ENCODE assay signal across 25 cellular contexts in the genomic region with DNA sequence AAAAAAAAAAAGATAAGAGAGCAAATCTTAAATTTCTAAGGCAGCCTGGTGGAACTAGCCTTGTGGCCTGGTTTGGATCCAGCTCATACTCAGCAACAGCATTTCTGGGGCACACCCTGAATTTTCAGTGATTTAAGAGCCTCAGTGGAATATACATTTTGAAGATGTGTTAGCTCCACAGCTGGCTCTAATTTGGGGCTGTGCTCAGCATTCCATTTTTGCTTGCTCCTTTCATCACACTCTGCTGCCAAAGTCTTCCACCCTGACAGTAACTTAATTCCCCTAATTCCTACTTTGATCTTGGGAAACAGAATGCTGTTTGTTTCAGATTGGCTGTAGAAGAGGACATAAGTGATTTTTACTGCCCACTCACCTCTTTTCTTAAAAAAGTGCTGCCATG. TPM values are rescaled to one million over a fixed set of nuclear protein-coding genes. Genes with fewer than 3 reads are reported as not detected.
DNase-seq lines count a peak whose midpoint lies in the region; ATAC-seq and TF ChIP-seq lines count a peak whose summit lies in the region.
"Had no signal": no experiment of that assay in that cellular context is flagged by ENCODE, and none has a peak within 500 bp of the region (broad histone marks: within the 10 kb centered on the region; RNA-seq: fewer than 3 reads in every experiment).

No MANE protein-coding gene starts in this region.

- H3K27me3 ChIP-seq in smooth muscle cell (ENCODE audit: low read depth) (no peaks in the 10 kb centered on the region), upper lobe of right lung (no peaks in the 10 kb centered on the region)
- H3K27me3 ChIP-seq: brain microvascular endothelial cell, heart left ventricle had no signal

- H3K9me3 ChIP-seq in smooth muscle cell (replicated peaks; ENCODE audit: low read depth) = no peaks in the 10 kb centered on the region
- no peaks in the 10 kb centered on the region for H3K9me3 ChIP-seq in upper lobe of right lung
- H3K9me3 ChIP-seq: heart left ventricle had no signal

- no peaks in the 10 kb centered on the region for H3K4me1 Mint-ChIP-seq in stimulated activated memory B cell treated with anti-CD40 and anti-IgM and Interleukin-4, amounts not matched to agents 10 μg/mL and 1 μg/mL and 100 μg/mL, for 72 hours
- H3K4me1 Mint-ChIP-seq: activated B cell treated with CpG ODN at 0.5 μM for 24 hours; activated naive CD4-positive, alpha-beta T cell treated with anti-CD3 and anti-CD28 coated beads, Interleukin-2, amount 50 U/mL, for 24 hours; naive thymus-derived CD8-positive, alpha-beta T cell had no signal

- no peaks in the 10 kb centered on the region for H3K27me3 Mint-ChIP-seq in stimulated activated memory B cell treated with anti-CD40 and anti-IgM and Interleukin-4, amounts not matched to agents 10 μg/mL and 1 μg/mL and 100 μg/mL, for 72 hours

- H3K4me3 ChIP-seq in smooth muscle cell (no peak overlapping the region), upper lobe of right lung (no peak overlapping the region)
- H3K4me3 ChIP-seq: dorsolateral prefrontal cortex, heart left ventricle had no signal

- H3K9me3 Mint-ChIP-seq in stimulated activated memory B cell treated with anti-CD40 and anti-IgM and Interleukin-4, amounts not matched to agents 10 μg/mL and 1 μg/mL and 100 μg/mL, for 72 hours = no peaks in the 10 kb centered on the region
- H3K9me3 Mint-ChIP-seq: activated B cell treated with CpG ODN at 0.5 μM for 24 hours; activated CD8-positive, alpha-beta T cell treated with anti-CD3 and anti-CD28 coated beads for 36 hours; activated naive CD4-positive, alpha-beta T cell treated with anti-CD3 and anti-CD28 coated beads, Interleukin-2, amount 50 U/mL, for 24 hours; activated T-cell treated with anti-CD3 and anti-CD28 coated beads, Interleukin-2, amount 50 U/mL, for 4 hours; naive thymus-derived CD8-positive, alpha-beta T cell; T-helper 2 cell treated with Interferon-gamma antibody and Interleukin-4, amounts not matched to agents 5 μg/mL and 100 μg/mL, for 36 hours had no signal

- H3K27ac ChIP-seq in smooth muscle cell (ENCODE audit: low read depth) (no peak overlapping the region), upper lobe of right lung (no peak overlapping the region)
- H3K27ac ChIP-seq: brain microvascular endothelial cell, dorsolateral prefrontal cortex, heart left ventricle had no signal

- H3K36me3 Mint-ChIP-seq in stimulated activated memory B cell treated with anti-CD40 and anti-IgM and Interleukin-4, amounts not matched to agents 10 μg/mL and 1 μg/mL and 100 μg/mL, for 72 hours = no peaks in the 10 kb centered on the region
- H3K36me3 Mint-ChIP-seq: activated naive CD4-positive, alpha-beta T cell treated with anti-CD3 and anti-CD28 coated beads, Interleukin-2, amount 50 U/mL, for 24 hours had no signal

- TF ChIP-seq CTCF in smooth muscle cell (IDR thresholded peaks at IDR 0.05; ENCODE audit: borderline replicate concordance, insufficient read depth, poor library complexity, severe bottlenecking) (no peak), upper lobe of right lung (IDR thresholded peaks at IDR 0.05) (no peak)

- no peaks in the 10 kb centered on the region for H3K79me2 ChIP-seq in smooth muscle cell (ENCODE audit: low read depth)

- no peak overlapping the region for H3K27ac Mint-ChIP-seq in stimulated activated memory B cell treated with anti-CD40 and anti-IgM and Interleukin-4, amounts not matched to agents 10 μg/mL and 1 μg/mL and 100 μg/mL, for 72 hours
- H3K27ac Mint-ChIP-seq: activated B cell treated with CpG ODN at 0.5 μM for 24 hours; activated CD8-positive, alpha-beta T cell treated with anti-CD3 and anti-CD28 coated beads for 36 hours; activated naive CD4-positive, alpha-beta T cell treated with anti-CD3 and anti-CD28 coated beads, Interleukin-2, amount 50 U/mL, for 24 hours; naive thymus-derived CD8-positive, alpha-beta T cell; T-helper 2 cell treated with Interferon-gamma antibody and Interleukin-4, amounts not matched to agents 5 μg/mL and 100 μg/mL, for 36 hours had no signal

- no peaks in the 10 kb centered on the region for H3K4me1 ChIP-seq in smooth muscle cell (ENCODE audit: low read depth)
- H3K4me1 ChIP-seq in upper lobe of right lung = no peaks in the 10 kb centered on the region
- H3K4me1 ChIP-seq: heart left ventricle had no signal

- no peak overlapping the region for H2AFZ ChIP-seq in smooth muscle cell (ENCODE audit: low read depth)

- no peak overlapping the region for H3K9ac ChIP-seq in smooth muscle cell (ENCODE audit: low read depth)

- intact Hi-C loops in upper lobe of right lung (cut with DNase I) = no loop called here

- ATAC-seq in SK-N-SH treated with all-trans-retinoic acid at 6 μM for 48 hours (peak; percentile 83), upper lobe of right lung (no peak)
- ATAC-seq in stimulated activated memory B cell treated with anti-CD40 and anti-IgM and Interleukin-4, amounts not matched to agents 10 μg/mL and 1 μg/mL and 100 μg/mL, for 72 hours = no peak
- ATAC-seq: activated CD8-positive, alpha-beta T cell treated with anti-CD3 and anti-CD28 coated beads for 36 hours; activated T-cell treated with anti-CD3 and anti-CD28 coated beads, Interleukin-2, amount 50 U/mL, for 4 hours; heart left ventricle; naive thymus-derived CD8-positive, alpha-beta T cell had no signal

- H3K4me3 Mint-ChIP-seq in stimulated activated memory B cell treated with anti-CD40 and anti-IgM and Interleukin-4, amounts not matched to agents 10 μg/mL and 1 μg/mL and 100 μg/mL, for 72 hours = no peak overlapping the region
- H3K4me3 Mint-ChIP-seq: activated B cell treated with CpG ODN at 0.5 μM for 24 hours; activated CD8-positive, alpha-beta T cell treated with anti-CD3 and anti-CD28 coated beads for 36 hours; activated naive CD4-positive, alpha-beta T cell treated with anti-CD3 and anti-CD28 coated beads, Interleukin-2, amount 50 U/mL, for 24 hours; activated T-cell treated with anti-CD3 and anti-CD28 coated beads, Interleukin-2, amount 50 U/mL, for 4 hours; naive thymus-derived CD8-positive, alpha-beta T cell; T-helper 2 cell treated with Interferon-gamma antibody and Interleukin-4, amounts not matched to agents 5 μg/mL and 100 μg/mL, for 36 hours had no signal

- no peaks in the 10 kb centered on the region for H3F3A ChIP-seq in smooth muscle cell (ENCODE audit: low read depth)

- DNase-seq in GM03348 (ENCODE audit: low spot score) (peak; percentile 76), fibroblast of the conjunctiva (ENCODE audit: low read depth) (peak; percentile 95), smooth muscle cell (lab: John Stamatoyannopoulos, UW; ENCODE audit: unreplicated experiment) (no peak), upper lobe of right lung (no peak)
- DNase-seq in central memory CD4-positive, alpha-beta T cell = no peak
- DNase-seq: activated B cell treated with CpG ODN at 0.5 μM for 24 hours; activated CD8-positive, alpha-beta T cell treated with anti-CD3 and anti-CD28 coated beads for 36 hours; activated T-cell treated with anti-CD3 and anti-CD28 coated beads, Interleukin-2, amount 50 U/mL, for 4 hours; brain microvascular endothelial cell; DMS153; dorsolateral prefrontal cortex; erythroblast; heart left ventricle; KBM-7; naive thymus-derived CD8-positive, alpha-beta T cell; NCI-H2081 treated with DMSO at 0.1 percent for 48 hours; NCI-H524 treated with DMSO at 0.1 percent for 48 hours; OCI-M1; posterior cingulate gyrus had no signal

- H3K36me3 ChIP-seq in smooth muscle cell (ENCODE audit: low read depth) (no peaks in the 10 kb centered on the region), upper lobe of right lung (no peaks in the 10 kb centered on the region)
- H3K36me3 ChIP-seq: brain microvascular endothelial cell, heart left ventricle had no signal

- H4K20me1 ChIP-seq in smooth muscle cell (ENCODE audit: low read depth) = no peaks in the 10 kb centered on the region

- H3K4me2 ChIP-seq in smooth muscle cell = peak overlapping the region; percentile 72

TF ChIP-seq in SK-N-SH treated with all-trans-retinoic acid at 6 μM for 48 hours, 23 proteins besides CTCF, POLR2A, EP300 and RAD21:
- TF ChIP-seq SNAI2 (CRISPR knock-in tag; IDR thresholded peaks at IDR 0.05) (no peak), ZNF8 (CRISPR knock-in tag; IDR thresholded peaks at IDR 0.05) (no peak), OSR1 (CRISPR knock-in tag; IDR thresholded peaks at IDR 0.05) (no peak), TCF4 (CRISPR knock-in tag; IDR thresholded peaks at IDR 0.05; ENCODE audit: borderline replicate concordance) (peak; percentile 12; the same call in 1 of the 2 replicates)

RNA-seq across cellular contexts. Expression of a gene that starts 4.4 kb away (rescaled TPM):
- total RNA-seq in smooth muscle cell (not detected in 2 replicates), upper lobe of right lung (not detected)
- polyA plus RNA-seq in smooth muscle cell = not detected in 2 replicates
- total RNA-seq: activated CD8-positive, alpha-beta T cell treated with anti-CD3 and anti-CD28 coated beads for 36 hours; activated T-cell treated with anti-CD3 and anti-CD28 coated beads, Interleukin-2, amount 50 U/mL, for 4 hours; H4; naive thymus-derived CD8-positive, alpha-beta T cell had no signal
- polyA plus RNA-seq: heart left ventricle, mammary epithelial cell had no signal

Comparison
In these comparisons a context has a peak if more than half of its experiments do, and no peak if none do; other contexts are left out.
1. DNase-seq: peak in GM03348 (single experiment) and fibroblast of the conjunctiva (single experiment); none in smooth muscle cell (single experiment), central memory CD4-positive, alpha-beta T cell (single experiment) and upper lobe of right lung (single experiment).